Comparison of ENCODE assay signal across 28 cellular contexts in the genomic region with DNA sequence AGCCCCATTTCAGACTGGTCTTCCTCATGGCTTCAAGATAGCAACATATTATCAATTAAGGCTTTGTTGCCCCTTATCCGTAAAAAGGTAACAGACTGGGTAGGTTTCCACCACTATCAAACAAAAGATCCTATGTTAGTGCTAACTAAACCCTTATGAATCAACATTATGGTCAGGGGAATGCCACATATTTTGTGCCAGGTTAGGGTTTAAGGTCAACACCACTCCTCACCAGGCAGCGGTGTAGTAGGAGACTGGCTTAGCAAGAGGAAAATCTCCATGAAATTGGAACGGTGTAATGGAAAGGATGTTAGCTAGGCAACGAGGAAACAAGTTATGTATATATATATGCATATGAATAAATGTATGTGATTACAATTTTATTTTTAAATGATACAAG.
"Had no signal": no experiment of that assay in that cellular context is flagged by ENCODE, and none has a peak within 500 bp of the region (broad histone marks: within the 10 kb centered on the region; RNA-seq: fewer than 3 reads in every experiment).

No MANE protein-coding gene starts in this region.

- H3K4me1 Mint-ChIP-seq: endodermal cell had no signal

- ATAC-seq: effector memory CD8-positive, alpha-beta T cell; esophagus mucosa; foreskin keratinocyte; gastrocnemius medialis; gastroesophageal sphincter; heart left ventricle; heart right ventricle had no signal

- H3K27ac Mint-ChIP-seq: dendritic cell treated with granulocyte-macrophage colony-stimulating factor and Interleukin-4, amounts not matched to agents 40 ng/mL and 50 ng/mL, for 4 days; effector memory CD8-positive, alpha-beta T cell; endodermal cell had no signal

- H3K4me3 Mint-ChIP-seq: dendritic cell treated with granulocyte-macrophage colony-stimulating factor and Interleukin-4, amounts not matched to agents 40 ng/mL and 50 ng/mL, for 4 days; effector memory CD8-positive, alpha-beta T cell; endodermal cell had no signal

- H3K9me3 ChIP-seq: colonic mucosa, esophagus muscularis mucosa, gastrocnemius medialis had no signal

- H3K27ac ChIP-seq: colonic mucosa, coronary artery, dorsolateral prefrontal cortex, epithelial cell of prostate, esophagus muscularis mucosa, esophagus squamous epithelium, foreskin keratinocyte, gastrocnemius medialis, gastroesophageal sphincter, heart left ventricle, heart right ventricle, hepatocyte had no signal

- H3K36me3 ChIP-seq: colonic mucosa, esophagus muscularis mucosa, esophagus squamous epithelium, gastrocnemius medialis, gastroesophageal sphincter, heart left ventricle, heart right ventricle had no signal

- H3K9me3 Mint-ChIP-seq: endodermal cell had no signal

- DNase-seq: colonic mucosa; cortex of kidney; dermis blood vessel endothelial cell; dorsolateral prefrontal cortex; effector CD4-positive, alpha-beta T cell; effector CD8-positive, alpha-beta T cell; effector memory CD4-positive, alpha-beta T cell; effector memory CD8-positive, alpha-beta T cell; endodermal cell; erythroblast; esophagus squamous epithelium; foreskin fibroblast; foreskin keratinocyte; foreskin melanocyte; gastrocnemius medialis; glutamatergic neuron; head of caudate nucleus; heart left ventricle; heart right ventricle had no signal

- H3K27me3 ChIP-seq: colonic mucosa, esophagus muscularis mucosa, esophagus squamous epithelium, foreskin keratinocyte, gastrocnemius medialis, heart left ventricle, heart right ventricle, hepatocyte had no signal

- H3K27me3 Mint-ChIP-seq: dendritic cell treated with granulocyte-macrophage colony-stimulating factor and Interleukin-4, amounts not matched to agents 40 ng/mL and 50 ng/mL, for 4 days; effector memory CD8-positive, alpha-beta T cell had no signal

- H3K4me3 ChIP-seq: colonic mucosa, coronary artery, dorsolateral prefrontal cortex, esophagus muscularis mucosa, esophagus squamous epithelium, gastrocnemius medialis, gastroesophageal sphincter, heart left ventricle, heart right ventricle, hepatocyte had no signal

- H3K4me1 ChIP-seq: colonic mucosa, esophagus muscularis mucosa, esophagus squamous epithelium, foreskin keratinocyte, gastrocnemius medialis, gastroesophageal sphincter, heart left ventricle, heart right ventricle had no signal

- FAIRE-seq: endometrium, endothelial cell of umbilical vein had no signal
